24 cellular contexts compared by ENCODE assay signal in the genomic region with DNA sequence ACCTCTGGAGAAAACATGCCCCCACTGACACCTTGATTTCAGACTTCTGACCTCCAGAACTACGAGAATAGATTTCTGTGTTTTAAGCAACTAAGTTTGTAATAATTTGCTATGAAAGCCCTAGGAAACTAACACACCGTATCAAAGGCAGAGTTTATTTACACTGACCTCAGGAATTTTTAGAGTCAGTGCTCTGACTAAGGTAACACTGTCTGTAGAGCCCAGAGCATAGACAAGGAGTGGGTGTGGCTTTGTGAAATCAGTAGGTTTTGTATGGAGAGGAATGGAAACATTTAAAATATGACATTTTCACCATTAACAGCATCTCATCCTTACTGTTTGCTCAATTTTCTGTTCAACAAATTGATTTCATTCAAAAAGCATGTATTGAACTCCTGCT.
"Had no signal": no experiment of that assay in that cellular context is flagged by ENCODE, and none has a peak within 500 bp of the region (broad histone marks: within the 10 kb centered on the region; RNA-seq: fewer than 3 reads in every experiment).

No MANE protein-coding gene starts in this region.

- H3K36me3 Mint-ChIP-seq: naive thymus-derived CD8-positive, alpha-beta T cell had no signal

- DNase-seq: colonic mucosa; effector CD8-positive, alpha-beta T cell; endodermal cell; foreskin melanocyte; glutamatergic neuron; heart right ventricle; left cardiac atrium; left lung; naive thymus-derived CD8-positive, alpha-beta T cell; nephron progenitor cell; pancreas; right lobe of liver; small intestine; stimulated activated CD4-positive, alpha-beta T cell treated with anti-CD3 and anti-CD28 coated beads, Interleukin-1b, Interleukin-23, amount 100 ng/mL, for 48 hours; stimulated activated CD4-positive, alpha-beta T cell treated with anti-CD3 and anti-CD28 coated beads, Interleukin-4, amount 100 ng/mL, for 1 hour; stimulated activated CD8-positive, alpha-beta memory T cell treated with anti-CD3 and anti-CD28 coated beads, Interleukin-4, amount 100 ng/mL, for 48 hours; stimulated activated naive CD4-positive, alpha-beta T cell; stimulated activated naive CD8-positive, alpha-beta T cell treated with anti-CD3 and anti-CD28 coated beads, Interleukin-15, amount 100 ng/mL, for 72 hours; transverse colon; upper lobe of right lung; uterus had no signal

- H3K4me1 ChIP-seq: colonic mucosa, esophagus muscularis mucosa, heart right ventricle, left lung, pancreas, right lobe of liver, suprapubic skin, transverse colon, upper lobe of right lung, uterus had no signal

- H3K9me3 Mint-ChIP-seq: endodermal cell, nephron progenitor cell had no signal

- ATAC-seq: heart right ventricle; left cardiac atrium; left lung; naive thymus-derived CD8-positive, alpha-beta T cell; pancreas; right lobe of liver; stimulated activated naive CD8-positive, alpha-beta T cell treated with anti-CD3 and anti-CD28 coated beads, Interleukin-15, amount 100 ng/mL, for 72 hours; upper lobe of right lung had no signal

- H3K4me3 Mint-ChIP-seq: dendritic cell treated with granulocyte-macrophage colony-stimulating factor and Interleukin-4, amounts not matched to agents 40 ng/mL and 50 ng/mL, for 4 days; endodermal cell; naive thymus-derived CD8-positive, alpha-beta T cell; nephron progenitor cell; stimulated activated naive CD8-positive, alpha-beta T cell treated with anti-CD3 and anti-CD28 coated beads, Interleukin-15, amount 100 ng/mL, for 72 hours had no signal

- H3K27me3 Mint-ChIP-seq: dendritic cell treated with granulocyte-macrophage colony-stimulating factor and Interleukin-4, amounts not matched to agents 40 ng/mL and 50 ng/mL, for 4 days; naive thymus-derived CD8-positive, alpha-beta T cell; stimulated activated naive CD8-positive, alpha-beta T cell treated with anti-CD3 and anti-CD28 coated beads, Interleukin-15, amount 100 ng/mL, for 72 hours had no signal

- H3K27me3 ChIP-seq: colonic mucosa, esophagus muscularis mucosa, heart right ventricle, left lung, pancreas, right lobe of liver, suprapubic skin, transverse colon, upper lobe of right lung, uterus had no signal

- H3K9me3 ChIP-seq: colonic mucosa, esophagus muscularis mucosa, left lung, pancreas, right lobe of liver, suprapubic skin, transverse colon, upper lobe of right lung, uterus had no signal

- H3K4me1 Mint-ChIP-seq: endodermal cell; naive thymus-derived CD8-positive, alpha-beta T cell; nephron progenitor cell; stimulated activated naive CD8-positive, alpha-beta T cell treated with anti-CD3 and anti-CD28 coated beads, Interleukin-15, amount 100 ng/mL, for 72 hours had no signal

- H3K36me3 ChIP-seq: colonic mucosa, esophagus muscularis mucosa, heart right ventricle, left lung, pancreas, right lobe of liver, suprapubic skin, transverse colon, upper lobe of right lung, uterus had no signal

- H3K27ac ChIP-seq: colonic mucosa, esophagus muscularis mucosa, heart right ventricle, left lung, pancreas, right lobe of liver, suprapubic skin, transverse colon, upper lobe of right lung, uterus had no signal

- H3K27ac Mint-ChIP-seq: dendritic cell treated with granulocyte-macrophage colony-stimulating factor and Interleukin-4, amounts not matched to agents 40 ng/mL and 50 ng/mL, for 4 days; endodermal cell; naive thymus-derived CD8-positive, alpha-beta T cell; nephron progenitor cell; stimulated activated naive CD8-positive, alpha-beta T cell treated with anti-CD3 and anti-CD28 coated beads, Interleukin-15, amount 100 ng/mL, for 72 hours had no signal

- H3K4me3 ChIP-seq: colonic mucosa, esophagus muscularis mucosa, heart right ventricle, left lung, pancreas, right lobe of liver, suprapubic skin, transverse colon, upper lobe of right lung, uterus had no signal
